Comparison of ENCODE assay signal across 1 cellular context in the genomic region with DNA sequence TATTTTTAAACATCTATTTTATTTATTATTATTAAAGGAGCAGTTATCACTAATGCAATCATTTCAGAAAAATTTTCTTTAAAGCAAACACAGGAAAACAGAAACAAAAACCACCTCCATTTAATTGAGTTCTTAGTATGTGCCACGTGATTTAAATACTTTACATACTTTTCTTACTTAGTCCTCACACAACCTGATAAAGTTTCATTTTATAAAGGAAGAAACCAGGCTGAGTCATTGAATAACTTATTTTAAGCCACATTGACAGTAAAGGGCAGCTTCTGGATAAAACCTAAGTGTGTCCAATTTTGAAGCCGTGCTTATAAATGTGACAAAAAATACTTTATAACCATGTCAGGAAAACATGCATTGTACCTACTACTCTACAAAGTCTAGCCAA.
TF ChIP-seq lines count a peak whose summit lies in the region.

No MANE protein-coding gene starts in this region.

TF ChIP-seq in SK-N-SH treated with all-trans-retinoic acid at 6 μM for 48 hours, 23 proteins besides CTCF, POLR2A, EP300 and RAD21 (continued from another document):
- TF ChIP-seq ARNTL (CRISPR knock-in tag; IDR thresholded peaks at IDR 0.05; ENCODE audit: borderline replicate concordance, low read depth) (no peak), OSR1 (CRISPR knock-in tag; IDR thresholded peaks at IDR 0.05) (no peak), TOX (CRISPR knock-in tag; IDR thresholded peaks at IDR 0.05; ENCODE audit: borderline replicate concordance) (no peak), ZC3H10 (CRISPR knock-in tag; IDR thresholded peaks at IDR 0.05) (no peak)
TF ChIP-seq in SK-N-SH treated with all-trans-retinoic acid at 6 μM for 48 hours: peak in this region for 0.
